ENCODE assay signal across 8 cellular contexts in genomic region chr16:80997139-80997798, GRCh38. TPM values are rescaled to one million over a fixed set of nuclear protein-coding genes. Genes with fewer than 3 reads are reported as not detected.
A peak's percentile ranks its signal among the peaks of the same experiment; 100 is the strongest.
DNase-seq lines count a peak whose midpoint lies in the region; ATAC-seq, FAIRE-seq and TF ChIP-seq lines count a peak whose summit lies in the region.

No MANE protein-coding gene starts in this region.

- no peak for TF ChIP-seq EP300 in A549 (IDR thresholded peaks at IDR 0.05)

- DNase-seq in A549 (ENCODE audit: low read depth in 1 of 2, low spot score in 1 of 2), result peak; percentile 65 to 69
- no peak for DNase-seq in stimulated activated effector memory CD8-positive, alpha-beta T cell treated with anti-CD3 and anti-CD28 coated beads, Interleukin-12 subunit alpha, Interleukin-12 subunit beta, amount 100 ng/mL, for 72 hours (ENCODE audit: low spot score in 2 of 2)
- no peak for DNase-seq in GF-D8 (lab: John Stamatoyannopoulos, UW)

- peaks cover 45% of the 10 kb centered on the region for H3K4me1 Mint-ChIP-seq in stimulated activated effector memory CD8-positive, alpha-beta T cell treated with anti-CD3 and anti-CD28 coated beads, Interleukin-12 subunit alpha, Interleukin-12 subunit beta, amount 100 ng/mL, for 72 hours

- FAIRE-seq in A549 (lab: Jason Lieb, UNC), result peak; percentile 13

- 2% methylated on average over 9 of the region's 9 CpGs for WGBS in A549 (ENCODE audit: missing lambda C conversion rate)

- ATAC-seq in A549, result peak; percentile 55 to 63; a peak in 4 of 6 replicates
- peak; percentile 61 for ATAC-seq in GM18909 (IDR thresholded peaks at IDR 0.05; ENCODE audit: poor library complexity, unreplicated experiment)
- peak; percentile 68 for ATAC-seq in HG03460 (IDR thresholded peaks at IDR 0.05; ENCODE audit: unreplicated experiment)
- peak; percentile 74 for ATAC-seq in stimulated activated effector memory CD8-positive, alpha-beta T cell treated with anti-CD3 and anti-CD28 coated beads, Interleukin-12 subunit alpha, Interleukin-12 subunit beta, amount 100 ng/mL, for 72 hours
- ATAC-seq in HG03025 (IDR thresholded peaks at IDR 0.05; ENCODE audit: low FRiP score, unreplicated experiment), result no peak
- ATAC-seq in esophagus mucosa, result no peak

- H3K9ac ChIP-seq in duodenal mucosa (ENCODE audit: low read depth in 1 of 2, low read length in 2 of 2), result peak overlapping the region; percentile 19 to 57

- TF ChIP-seq POLR2A in A549 (IDR thresholded peaks at IDR 0.05; ENCODE audit: low read length), result no peak

- peak overlapping the region; percentile 94 for H3K27ac Mint-ChIP-seq in stimulated activated effector memory CD8-positive, alpha-beta T cell treated with anti-CD3 and anti-CD28 coated beads, Interleukin-12 subunit alpha, Interleukin-12 subunit beta, amount 100 ng/mL, for 72 hours

- H3K4me3 ChIP-seq in A549 (peak overlapping the region; percentile 40), duodenal mucosa (ENCODE audit: low read depth in 1 of 2, low read length in 2 of 2) (peak overlapping the region; percentile 61 to 70)

- TF ChIP-seq RAD21 in A549 (conservative IDR thresholded peaks at IDR 0.05 in 1 of 2, IDR thresholded peaks at IDR 0.05 in 1 of 2), result no peak

- CTCF ChIA-PET in A549 (lab: Yijun Ruan, JAX), result interaction anchor here (1.1 kb wide), 1 partner anchor 37 kb away, joined by 6 read pairs; no protein-coding TSS in a partner anchor

- H3K4me1 ChIP-seq in A549, result peaks cover 55% of the 10 kb centered on the region
- H3K4me1 ChIP-seq in duodenal mucosa (ENCODE audit: control insufficient read depth in 1 of 2, insufficient read depth in 2 of 2, low read length in 2 of 2), result peaks cover 4 to 17% of the 10 kb centered on the region in 2 donors

- no peak for TF ChIP-seq CTCF in A549 (IDR thresholded peaks at IDR 0.05)

- POLR2A ChIA-PET in A549 (lab: Yijun Ruan, JAX), result interaction anchor here (0.8 to 1.3 kb wide), 3 partner anchors 8 to 60 kb away, joined by 3 to 8 read pairs (median 4); partner anchors contain the start of genes CENPN and CMC2

- peak overlapping the region; percentile 78 for H3K4me3 Mint-ChIP-seq in stimulated activated effector memory CD8-positive, alpha-beta T cell treated with anti-CD3 and anti-CD28 coated beads, Interleukin-12 subunit alpha, Interleukin-12 subunit beta, amount 100 ng/mL, for 72 hours

- peak overlapping the region; percentile 90 for H3K4me2 ChIP-seq in A549

- peaks cover 21% of the 10 kb centered on the region for H3K36me3 Mint-ChIP-seq in stimulated activated effector memory CD8-positive, alpha-beta T cell treated with anti-CD3 and anti-CD28 coated beads, Interleukin-12 subunit alpha, Interleukin-12 subunit beta, amount 100 ng/mL, for 72 hours

- no peaks in the 10 kb centered on the region for H3K9me3 Mint-ChIP-seq in stimulated activated effector memory CD8-positive, alpha-beta T cell treated with anti-CD3 and anti-CD28 coated beads, Interleukin-12 subunit alpha, Interleukin-12 subunit beta, amount 100 ng/mL, for 72 hours

- peak overlapping the region; percentile 75 to 83 for H3K27ac ChIP-seq in A549
- H3K27ac ChIP-seq in duodenal mucosa (ENCODE audit: low read depth, low read length), result peak overlapping the region; percentile 7

- H3K36me3 ChIP-seq in duodenal mucosa (ENCODE audit: control insufficient read depth in 1 of 2, insufficient read depth in 2 of 2, low read length in 2 of 2), result no peaks in the 10 kb centered on the region

- H3K9me3 ChIP-seq in A549 (no peaks in the 10 kb centered on the region), duodenal mucosa (ENCODE audit: control insufficient read depth in 1 of 2, low read length in 2 of 2) (no peaks in the 10 kb centered on the region)

- H3K27me3 ChIP-seq in duodenal mucosa (ENCODE audit: control insufficient read depth in 1 of 2, insufficient read depth in 2 of 2, low read length in 2 of 2), result no peaks in the 10 kb centered on the region

TF ChIP-seq in A549, 52 proteins besides CTCF, POLR2A, EP300 and RAD21:
- TF ChIP-seq CEBPB (IDR thresholded peaks at IDR 0.05), result 0 out of 4 replicates have a peak, but pooled peaks of 1 of the 2 experiments have one; percentile 9
- no peak for TF ChIP-seq HMGXB4 (CRISPR knock-in tag; IDR thresholded peaks at IDR 0.05; ENCODE audit: borderline replicate concordance)

RNA-seq across cellular contexts. Expression of gene CMC2, which starts 9.4 kb away (rescaled TPM):
- 185 and 207 TPM in 2 replicates for polyA plus RNA-seq in A549 (2011; rRNA removed)
- polyA plus RNA-seq in A549 (2012; cell fraction: cytosol; rRNA removed), result 175 and 179 TPM in 2 replicates
- polyA plus RNA-seq in A549 (2012; cell fraction: nucleus; rRNA removed), result 72.0 and 85.7 TPM in 2 replicates
- polyA plus RNA-seq in A549 (2017; fragmentation: RNase III; extraction: RNeasy Plus Mini Kit Qiagen cat#74134 plus additional on column Dnase treatment), result 136 to 143 TPM (median 141 TPM) in 3 replicates
- 17.3 and 18.5 TPM in 2 replicates for polyA minus RNA-seq in A549 (2011; rRNA and poly(A)+ RNA removed)
- total RNA-seq in esophagus mucosa, result 36.3 TPM

RNA-seq across cellular contexts. Expression of gene CENPN, which starts 9.7 kb away (rescaled TPM):
- 89.5 and 101 TPM in 2 replicates for polyA plus RNA-seq in A549 (2011; rRNA removed)
- polyA plus RNA-seq in A549 (2012; cell fraction: cytosol; rRNA removed), result 54.4 and 65.0 TPM in 2 replicates
- polyA plus RNA-seq in A549 (2012; cell fraction: nucleus; rRNA removed), result 12.5 and 17.8 TPM in 2 replicates
- polyA plus RNA-seq in A549 (2017; fragmentation: RNase III; extraction: RNeasy Plus Mini Kit Qiagen cat#74134 plus additional on column Dnase treatment), result 68.4 to 84.3 TPM (median 82.6 TPM) in 3 replicates
- 55.3 and 77.3 TPM in 2 replicates for polyA minus RNA-seq in A549 (2011; rRNA and poly(A)+ RNA removed)
- 17.6 TPM for total RNA-seq in esophagus mucosa

RNA-seq across cellular contexts. Expression of gene ATMIN, which starts 38.4 kb away (rescaled TPM):
- polyA plus RNA-seq in A549 (2011; rRNA removed) (50.4 and 56.4 TPM in 2 replicates), A549 (2017; fragmentation: RNase III; extraction: RNeasy Plus Mini Kit Qiagen cat#74134 plus additional on column Dnase treatment) (26.1 to 26.3 TPM (median 26.2 TPM) in 3 replicates)
- polyA plus RNA-seq in A549 (2012; cell fraction: cytosol; rRNA removed), result 13.0 and 17.0 TPM in 2 replicates
- 4.8 and 7.0 TPM in 2 replicates for polyA plus RNA-seq in A549 (2012; cell fraction: nucleus; rRNA removed)
- polyA minus RNA-seq in A549 (2011; rRNA and poly(A)+ RNA removed), result 34.9 and 37.5 TPM in 2 replicates
- total RNA-seq in esophagus mucosa, result 30.1 TPM

Comparison
In these comparisons a context has a peak if more than half of its experiments do, and no peak if none do; other contexts are left out.
1. ATAC-seq: peak in A549 (2 of 2), GM18909 (single experiment), HG03460 (single experiment) and stimulated activated effector memory CD8-positive, alpha-beta T cell treated with anti-CD3 and anti-CD28 coated beads, Interleukin-12 subunit alpha, Interleukin-12 subunit beta, amount 100 ng/mL, for 72 hours (single experiment); none in HG03025 (single experiment) and esophagus mucosa (single experiment).
2. DNase-seq: peak in A549 (2 of 2); none in stimulated activated effector memory CD8-positive, alpha-beta T cell treated with anti-CD3 and anti-CD28 coated beads, Interleukin-12 subunit alpha, Interleukin-12 subunit beta, amount 100 ng/mL, for 72 hours (0 of 2) and GF-D8 (single experiment).